Comparison of ENCODE assay signal across 9 cellular contexts in the genomic region with DNA sequence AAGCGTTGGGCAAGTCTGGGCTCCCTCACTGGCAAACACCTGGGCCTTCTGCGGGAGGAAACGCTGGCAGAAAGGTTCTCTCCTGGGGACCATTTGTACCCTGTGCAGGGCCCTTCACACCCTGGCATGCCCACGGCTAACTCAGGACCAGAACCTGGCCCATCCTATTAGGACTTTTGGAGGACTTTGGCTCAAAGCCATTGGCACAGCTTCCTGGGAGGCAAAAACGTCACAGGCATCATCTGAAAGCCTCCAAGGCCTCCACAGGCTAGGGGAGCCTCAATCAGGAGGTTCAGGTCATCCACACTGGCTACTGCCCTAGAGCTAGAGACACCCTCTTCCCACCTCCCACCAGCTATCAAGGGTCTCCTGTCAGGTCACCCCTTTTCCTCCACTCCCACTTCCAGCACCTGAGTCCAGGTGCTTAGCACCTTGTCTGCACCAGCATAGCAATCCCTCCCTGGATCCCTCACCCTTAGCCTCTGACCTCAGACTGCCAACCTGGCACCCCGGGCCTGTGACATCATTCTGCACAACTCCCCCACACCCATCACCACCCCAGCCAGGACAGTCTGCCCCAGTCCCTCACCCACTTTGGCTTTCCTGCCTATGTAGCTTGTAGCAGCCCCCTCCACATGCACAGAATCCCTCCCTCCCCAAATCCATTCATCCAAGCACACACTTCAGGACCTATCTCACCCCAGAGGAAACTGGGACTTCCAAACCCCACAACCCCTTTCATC. TPM values are rescaled to one million over a fixed set of nuclear protein-coding genes. Genes with fewer than 3 reads are reported as not detected.
DNase-seq lines count a peak whose midpoint lies in the region; ATAC-seq and TF ChIP-seq lines count a peak whose summit lies in the region.
"Had no signal": no experiment of that assay in that cellular context is flagged by ENCODE, and none has a peak within 500 bp of the region (broad histone marks: within the 10 kb centered on the region; RNA-seq: fewer than 3 reads in every experiment).

No MANE protein-coding gene starts in this region.

- peak; percentile 17 for ATAC-seq in left lobe of liver

- peak overlapping the region in 3 of 5 donors; percentile 68 to 72 (median 68) for H3K9ac ChIP-seq in subcutaneous abdominal adipose tissue (ENCODE audit: low read length in 5 of 5)

- in situ Hi-C loops in GM13977 (cut with MboI; ENCODE audit: low pct_unique_long_range_greater_than_20kb, low sequenced_read_pairs, unreplicated experiment) = loop anchor here (10.0 kb wide), 1 partner anchor 236 kb away; no protein-coding TSS in a partner anchor

- H3K27me3 ChIP-seq in ascending aorta = no peaks in the 10 kb centered on the region
- no peaks in the 10 kb centered on the region for H3K27me3 ChIP-seq in subcutaneous abdominal adipose tissue (ENCODE audit: control insufficient read depth in 5 of 5, insufficient read depth in 4 of 5, low read length in 5 of 5)

- H3K4me1 ChIP-seq in ascending aorta (peaks cover 8 to 22% of the 10 kb centered on the region in 2 donors), subcutaneous abdominal adipose tissue (ENCODE audit: control insufficient read depth in 5 of 5, insufficient read depth in 5 of 5, low read length in 5 of 5) (peaks cover 12 to 58% (median 54%) of the 10 kb centered on the region in 5 donors)

- peaks cover 0 to 11% of the 10 kb centered on the region in 2 donors for H3K36me3 ChIP-seq in ascending aorta
- peaks cover 0 to 27% (median 16%) of the 10 kb centered on the region in 5 donors for H3K36me3 ChIP-seq in subcutaneous abdominal adipose tissue (ENCODE audit: control insufficient read depth in 5 of 5, insufficient read depth in 5 of 5, low read length in 5 of 5)

- no peak for TF ChIP-seq CTCF in ascending aorta (IDR thresholded peaks at IDR 0.05)
- TF ChIP-seq CTCF in GM13977 (IDR thresholded peaks at IDR 0.05; ENCODE audit: extremely low read depth, insufficient read depth, missing control alignments) = no peak

- peak overlapping the region; percentile 79 to 94 for H3K4me3 ChIP-seq in ascending aorta
- peak overlapping the region in 3 of 5 donors; percentile 33 to 80 (median 73) for H3K4me3 ChIP-seq in subcutaneous abdominal adipose tissue (ENCODE audit: low read depth in 1 of 5, low read length in 5 of 5)

- H3K9me3 ChIP-seq in ascending aorta (no peaks in the 10 kb centered on the region), subcutaneous abdominal adipose tissue (ENCODE audit: control insufficient read depth in 5 of 5, low read length in 5 of 5) (no peaks in the 10 kb centered on the region)

- DNase-seq in NCI-H1105 (lab: John Stamatoyannopoulos, UW) (peak; percentile 52), NCI-H1105 treated with DMSO at 0.1 percent for 48 hours (lab: John Stamatoyannopoulos, UW) (no peak), ascending aorta (ENCODE audit: low spot score in 2 of 2) (peak in 1 of 2 donors; percentile 72), left lobe of liver (ENCODE audit: low spot score) (peak; percentile 78), GM13977 (ENCODE audit: low spot score) (no peak), AG08396 (ENCODE audit: low spot score) (no peak)
- no peak for DNase-seq in NK-92 treated with Interleukin-12 subunit alpha and Interleukin-12 subunit beta, amount 100 ng/mL, for 24 hours (lab: John Stamatoyannopoulos, UW)

- peak overlapping the region; percentile 95 to 98 for H3K27ac ChIP-seq in ascending aorta
- H3K27ac ChIP-seq in subcutaneous abdominal adipose tissue (ENCODE audit: low read depth, low read length) = no peak overlapping the region

- intact Hi-C loops in ascending aorta (cut with DNase I) = no loop called here

RNA-seq across cellular contexts. Expression of a gene that starts 0.6 kb away (rescaled TPM):
- total RNA-seq in ascending aorta (160 TPM), left lobe of liver (142 TPM)

RNA-seq across cellular contexts. Expression of a gene that starts 9.4 kb away (rescaled TPM):
- total RNA-seq in ascending aorta = 19.3 TPM
- total RNA-seq in left lobe of liver = 9.2 TPM

RNA-seq across cellular contexts. Expression of a gene that starts 9.5 kb away (rescaled TPM):
- total RNA-seq in ascending aorta = 142 TPM
- 69.3 TPM for total RNA-seq in left lobe of liver

RNA-seq across cellular contexts. Expression of a gene that starts 16.0 kb away (rescaled TPM):
- 9.0 TPM for total RNA-seq in ascending aorta
- total RNA-seq in left lobe of liver = 3.3 TPM

RNA-seq across cellular contexts. Expression of a gene that starts 58.5 kb away (rescaled TPM):
- total RNA-seq in ascending aorta = not detected
- total RNA-seq in left lobe of liver = not detected
- total RNA-seq: A172 had no signal

Comparison
In these comparisons a context has a peak if more than half of its experiments do, and no peak if none do; other contexts are left out.
1. DNase-seq: peak in NCI-H1105 (single experiment) and left lobe of liver (single experiment); none in NCI-H1105 treated with DMSO at 0.1 percent for 48 hours (single experiment), NK-92 treated with Interleukin-12 subunit alpha and Interleukin-12 subunit beta, amount 100 ng/mL, for 24 hours (single experiment), GM13977 (single experiment) and AG08396 (single experiment).